ENCODE assay signal across 23 cellular contexts in the genomic region with DNA sequence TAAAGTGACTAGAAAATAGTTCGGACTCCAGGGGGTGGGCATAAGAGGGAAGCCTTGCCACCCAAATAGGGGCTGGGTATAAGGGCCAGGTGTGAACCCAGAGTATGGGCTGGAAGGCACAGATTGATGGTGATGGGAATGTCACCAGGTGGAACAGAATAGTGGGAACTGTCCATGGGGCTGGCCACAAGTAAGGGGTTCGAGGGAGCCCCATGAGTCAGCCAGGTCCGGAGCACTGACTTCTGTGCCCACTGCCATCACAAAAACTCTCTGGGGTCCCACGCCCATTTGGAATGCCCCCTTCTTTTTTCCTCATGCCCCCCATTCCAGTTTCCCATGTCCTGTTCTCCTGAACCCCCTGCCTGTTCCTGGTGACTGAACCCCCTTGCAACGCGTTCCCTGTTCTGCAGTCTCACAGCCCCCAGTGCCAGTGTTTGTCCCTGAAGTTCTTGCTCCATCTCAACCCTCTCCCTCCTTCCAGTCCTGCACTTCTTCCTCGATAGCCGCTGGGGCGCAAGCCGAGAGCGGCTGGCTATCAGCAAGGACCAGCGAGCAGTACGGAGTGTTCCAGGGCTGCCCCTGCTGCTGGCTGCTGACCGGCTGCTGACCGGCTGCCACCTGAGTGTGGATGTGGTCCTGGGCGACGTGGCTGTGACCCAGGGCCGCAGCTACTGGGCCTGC.
"Had no signal": no experiment of that assay in that cellular context is flagged by ENCODE, and none has a peak within 500 bp of the region (broad histone marks: within the 10 kb centered on the region; RNA-seq: fewer than 3 reads in every experiment).

No MANE protein-coding gene starts in this region.

- H3K27ac ChIP-seq: gastroesophageal sphincter, heart right ventricle, spleen, transverse colon had no signal

- H3K4me3 ChIP-seq: gastroesophageal sphincter, heart right ventricle, spleen, transverse colon had no signal

- H3K36me3 Mint-ChIP-seq: immature natural killer cell had no signal

- H3K27ac Mint-ChIP-seq: activated B cell treated with CpG ODN at 0.5 μM for 24 hours; activated CD8-positive, alpha-beta T cell treated with anti-CD3 and anti-CD28 coated beads for 36 hours; activated naive CD8-positive, alpha-beta T cell treated with anti-CD3 and anti-CD28 coated beads, Interleukin-2, amount 50 U/mL, for 24 hours; activated T-helper 17 cell treated with anti-CD3 and anti-CD28 coated beads, Interleukin-2, amount 50 U/mL, for 72 hours; stimulated activated naive B cell treated with anti-CD40 and anti-IgM and Interleukin-4, amounts not matched to agents 10 μg/mL and 1 μg/mL and 100 μg/mL, for 72 hours; T-helper 2 cell treated with Interferon-gamma antibody and Interleukin-4, amounts not matched to agents 5 μg/mL and 100 μg/mL, for 36 hours had no signal

- H3K36me3 ChIP-seq: heart right ventricle, transverse colon had no signal

- H3K9me3 ChIP-seq: gastroesophageal sphincter, heart right ventricle, SK-N-SH, spleen, transverse colon had no signal

- H3K4me3 Mint-ChIP-seq: activated B cell treated with CpG ODN at 0.5 μM for 24 hours; activated CD8-positive, alpha-beta T cell treated with anti-CD3 and anti-CD28 coated beads for 36 hours; activated naive CD8-positive, alpha-beta T cell treated with anti-CD3 and anti-CD28 coated beads, Interleukin-2, amount 50 U/mL, for 24 hours; activated T-helper 17 cell treated with anti-CD3 and anti-CD28 coated beads, Interleukin-2, amount 50 U/mL, for 72 hours; brain; central memory CD8-positive, alpha-beta T cell; immature natural killer cell; stimulated activated naive B cell treated with anti-CD40 and anti-IgM and Interleukin-4, amounts not matched to agents 10 μg/mL and 1 μg/mL and 100 μg/mL, for 72 hours; T-helper 2 cell treated with Interferon-gamma antibody and Interleukin-4, amounts not matched to agents 5 μg/mL and 100 μg/mL, for 36 hours had no signal

- H3K9me3 Mint-ChIP-seq: activated B cell treated with CpG ODN at 0.5 μM for 24 hours; activated CD8-positive, alpha-beta T cell treated with anti-CD3 and anti-CD28 coated beads for 36 hours; activated naive CD8-positive, alpha-beta T cell treated with anti-CD3 and anti-CD28 coated beads, Interleukin-2, amount 50 U/mL, for 24 hours; activated T-helper 17 cell treated with anti-CD3 and anti-CD28 coated beads, Interleukin-2, amount 50 U/mL, for 72 hours; brain; central memory CD8-positive, alpha-beta T cell; immature natural killer cell; stimulated activated naive B cell treated with anti-CD40 and anti-IgM and Interleukin-4, amounts not matched to agents 10 μg/mL and 1 μg/mL and 100 μg/mL, for 72 hours; T-helper 2 cell treated with Interferon-gamma antibody and Interleukin-4, amounts not matched to agents 5 μg/mL and 100 μg/mL, for 36 hours had no signal

- DNase-seq: activated B cell treated with CpG ODN at 0.5 μM for 24 hours; activated CD4-positive, alpha-beta T cell treated with anti-CD3 and anti-CD28 coated beads for 4 hours; activated CD8-positive, alpha-beta T cell treated with anti-CD3 and anti-CD28 coated beads for 36 hours; activated naive CD4-positive, alpha-beta T cell treated with Interleukin-2 at 50 U/mL for 16 hours; activated naive CD8-positive, alpha-beta T cell treated with anti-CD3 and anti-CD28 coated beads, Interleukin-2, amount 50 U/mL, for 24 hours; activated T-cell treated with anti-CD3 and anti-CD28 coated beads, Interleukin-2, amount 50 U/mL, for 1 hour; anterior cingulate cortex; cortex of kidney; effector CD8-positive, alpha-beta T cell; heart right ventricle; immature natural killer cell; SHP77 treated with DMSO at 0.1 percent for 48 hours; SK-N-SH; stimulated activated CD4-positive, alpha-beta T cell treated with anti-CD3 and anti-CD28 coated beads, Interleukin-4, amount 100 ng/mL, for 4 hours; stimulated activated naive B cell treated with anti-CD40 and anti-IgM and Interleukin-4, amounts not matched to agents 10 μg/mL and 1 μg/mL and 100 μg/mL, for 72 hours; transverse colon had no signal

- ATAC-seq: activated CD8-positive, alpha-beta T cell treated with anti-CD3 and anti-CD28 coated beads for 36 hours; activated naive CD8-positive, alpha-beta T cell treated with anti-CD3 and anti-CD28 coated beads, Interleukin-2, amount 50 U/mL, for 24 hours; activated T-helper 17 cell treated with anti-CD3 and anti-CD28 coated beads, Interleukin-2, amount 50 U/mL, for 72 hours; esophagus mucosa; gastroesophageal sphincter; heart right ventricle; stimulated activated naive B cell treated with anti-CD40 and anti-IgM and Interleukin-4, amounts not matched to agents 10 μg/mL and 1 μg/mL and 100 μg/mL, for 72 hours had no signal

- H3K27me3 ChIP-seq: gastroesophageal sphincter, heart right ventricle, spleen, transverse colon had no signal

- H3K27me3 Mint-ChIP-seq: activated B cell treated with CpG ODN at 0.5 μM for 24 hours; activated CD8-positive, alpha-beta T cell treated with anti-CD3 and anti-CD28 coated beads for 36 hours; activated naive CD8-positive, alpha-beta T cell treated with anti-CD3 and anti-CD28 coated beads, Interleukin-2, amount 50 U/mL, for 24 hours; activated T-helper 17 cell treated with anti-CD3 and anti-CD28 coated beads, Interleukin-2, amount 50 U/mL, for 72 hours; central memory CD8-positive, alpha-beta T cell; stimulated activated naive B cell treated with anti-CD40 and anti-IgM and Interleukin-4, amounts not matched to agents 10 μg/mL and 1 μg/mL and 100 μg/mL, for 72 hours had no signal
